8 cellular contexts compared by ENCODE assay signal in the genomic region with DNA sequence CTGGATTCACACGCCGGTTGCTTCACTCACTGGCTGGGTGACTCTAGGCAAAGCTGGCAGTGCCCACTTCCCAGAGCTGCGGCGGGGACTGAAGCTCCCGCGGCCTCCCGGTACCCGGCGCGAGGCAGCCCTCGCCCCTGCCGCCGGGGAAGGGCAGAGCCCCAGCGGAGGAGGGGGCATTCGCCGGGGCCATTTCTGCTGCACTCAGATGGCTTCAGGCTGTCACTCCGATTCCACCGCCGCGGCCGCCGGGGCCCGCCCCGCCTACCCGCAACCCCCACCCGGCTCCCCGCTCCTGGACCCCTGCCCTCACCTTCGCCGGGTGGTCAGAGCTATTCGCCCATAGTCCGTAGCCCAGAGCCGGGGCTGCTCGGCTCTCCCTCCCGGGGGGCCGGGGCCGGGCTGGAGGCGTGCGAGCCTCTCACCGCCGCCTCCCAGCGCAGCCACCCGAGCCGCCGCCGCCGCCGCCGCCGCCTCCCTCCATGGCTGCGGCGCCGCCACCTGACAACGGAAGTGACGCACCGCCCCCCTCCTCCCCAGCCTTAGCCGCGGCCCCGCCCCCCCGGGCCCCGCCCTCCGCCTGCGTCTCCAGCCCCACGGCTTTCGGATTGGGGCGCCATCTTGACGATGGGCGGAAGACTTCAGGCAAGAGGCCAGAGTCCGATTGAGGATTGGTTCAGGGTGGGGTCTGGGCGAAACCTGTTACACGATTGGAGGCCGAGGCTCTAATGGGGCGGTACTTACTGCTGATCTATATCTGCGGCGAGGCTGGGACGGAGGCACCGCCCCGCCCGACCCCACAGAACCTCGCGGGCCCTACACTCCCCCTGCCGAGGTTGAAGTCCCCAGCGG. TPM values are rescaled to one million over a fixed set of nuclear protein-coding genes. Genes with fewer than 3 reads are reported as not detected.
A peak's percentile ranks its signal among the peaks of the same experiment; 100 is the strongest.
DNase-seq lines count a peak whose midpoint lies in the region; ATAC-seq and TF ChIP-seq lines count a peak whose summit lies in the region.

A gene with protein sequence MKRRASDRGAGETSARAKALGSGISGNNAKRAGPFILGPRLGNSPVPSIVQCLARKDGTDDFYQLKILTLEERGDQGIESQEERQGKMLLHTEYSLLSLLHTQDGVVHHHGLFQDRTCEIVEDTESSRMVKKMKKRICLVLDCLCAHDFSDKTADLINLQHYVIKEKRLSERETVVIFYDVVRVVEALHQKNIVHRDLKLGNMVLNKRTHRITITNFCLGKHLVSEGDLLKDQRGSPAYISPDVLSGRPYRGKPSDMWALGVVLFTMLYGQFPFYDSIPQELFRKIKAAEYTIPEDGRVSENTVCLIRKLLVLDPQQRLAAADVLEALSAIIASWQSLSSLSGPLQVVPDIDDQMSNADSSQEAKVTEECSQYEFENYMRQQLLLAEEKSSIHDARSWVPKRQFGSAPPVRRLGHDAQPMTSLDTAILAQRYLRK (minus strand): TSS at position 515 of the 852 bp plus-strand sequence. CDS start 24,592 bp downstream, outside the sequence.

- H4K20me1 ChIP-seq in PC-3 (ENCODE audit: low read length): peaks cover 12% of the 10 kb centered on the region; the same call in 1 of the 2 replicates

- no peaks in the 10 kb centered on the region for H3K9me3 ChIP-seq in PC-3 (ENCODE audit: low read length)

- BruUV-seq in PC-3 (replicated peaks; lab: Mats Ljungman, UMichigan): no TSS peak

- peaks cover 50% of the 10 kb centered on the region for H3K79me2 ChIP-seq in PC-3 (ENCODE audit: low read length)

- POLR2A ChIA-PET in PC-3 (lab: Charles Lee; ENCODE audit: unreplicated experiment): interaction anchor here (0.6 to 1.2 kb wide), 3 partner anchors 65 to 1090 kb away, joined by 3 read pairs; no protein-coding TSS in a partner anchor

- DNase-seq in DMS 273 (lab: John Stamatoyannopoulos, UW; ENCODE audit: unreplicated experiment) (peak; percentile 100), PC-3 (peak; percentile 99), epithelial cell of proximal tubule (ENCODE audit: low read depth) (peak; percentile 89), mucosa of gallbladder (ENCODE audit: low spot score) (peak; percentile 99)
- peak; percentile 98 for DNase-seq in activated T-cell treated with anti-CD3 and anti-CD28 coated beads, Interleukin-2, amount 50 U/mL, for 1 hour
- DNase-seq in stimulated activated CD8-positive, alpha-beta memory T cell treated with anti-CD3 and anti-CD28 coated beads, Interleukin-4, amount 100 ng/mL, for 4 hours (ENCODE audit: low read depth in 2 of 2, low spot score in 1 of 2): peak; percentile 96 to 98

- no peak for TF ChIP-seq EP300 in Ishikawa (IDR thresholded peaks at IDR 0.05; ENCODE audit: borderline replicate concordance)

- CTCF ChIA-PET in PC-3 (lab: Charles Lee): interaction anchor here (1.4 to 1.6 kb wide), 2 partner anchors 42 to 86 kb away, joined by 6 to 8 read pairs; no protein-coding TSS in a partner anchor

- peak within 1 kb of the TSS; percentile 96 for H3K27ac ChIP-seq in PC-3 (ENCODE audit: low read length)

- no peaks in the 10 kb centered on the region; the same call in 1 of the 2 replicates for H3K36me3 ChIP-seq in PC-3 (ENCODE audit: low read depth, low read length)

- peak within 1 kb of the TSS; percentile 97 for H3K4me3 ChIP-seq in PC-3 (ENCODE audit: low read length)
- H3K4me3 ChIP-seq in epithelial cell of proximal tubule (ENCODE audit: low read depth, low read length): peak within 1 kb of the TSS; percentile 84

- no peak for TF ChIP-seq CTCF in PC-3 (conservative IDR thresholded peaks at IDR 0.05; ENCODE audit: low read depth, low read length)
- no peak for TF ChIP-seq CTCF in epithelial cell of proximal tubule (conservative IDR thresholded peaks at IDR 0.05; ENCODE audit: low read depth, low read length)

- no peak for TF ChIP-seq RAD21 in Ishikawa (IDR thresholded peaks at IDR 0.05; ENCODE audit: low read depth)

- H3K4me1 ChIP-seq in PC-3 (ENCODE audit: insufficient read depth, low read length): peaks cover 21% of the 10 kb centered on the region

- peak within 1 kb of the TSS; percentile 94 for H3K9ac ChIP-seq in PC-3 (ENCODE audit: low read length)

- H3K4me2 ChIP-seq in PC-3 (ENCODE audit: low read length): peak within 1 kb of the TSS; percentile 100

- ATAC-seq in GM21576 (IDR thresholded peaks at IDR 0.05; ENCODE audit: unreplicated experiment): peak; percentile 80
- peak; percentile 82 for ATAC-seq in PC-3

- intact Hi-C loops in PC-3 (cut with micrococcal nuclease): loop anchor here (1.0 to 5.0 kb wide), 4 partner anchors 12 to 85 kb away; a partner anchor contains a TSS

- H3K27me3 ChIP-seq in PC-3 (ENCODE audit: low read length): no peaks in the 10 kb centered on the region

- H3F3A ChIP-seq in PC-3 (ENCODE audit: low read length, unreplicated experiment): peaks cover 6% of the 10 kb centered on the region

- peak within 1 kb of the TSS; percentile 69 for H2AFZ ChIP-seq in PC-3 (ENCODE audit: low read length)

- H3K9me2 ChIP-seq in PC-3 (replicated peaks; ENCODE audit: low read length): no peaks in the 10 kb centered on the region

TF ChIP-seq in Ishikawa, 13 proteins besides CTCF, POLR2A, EP300 and RAD21:
- TF ChIP-seq, protein P1, sequence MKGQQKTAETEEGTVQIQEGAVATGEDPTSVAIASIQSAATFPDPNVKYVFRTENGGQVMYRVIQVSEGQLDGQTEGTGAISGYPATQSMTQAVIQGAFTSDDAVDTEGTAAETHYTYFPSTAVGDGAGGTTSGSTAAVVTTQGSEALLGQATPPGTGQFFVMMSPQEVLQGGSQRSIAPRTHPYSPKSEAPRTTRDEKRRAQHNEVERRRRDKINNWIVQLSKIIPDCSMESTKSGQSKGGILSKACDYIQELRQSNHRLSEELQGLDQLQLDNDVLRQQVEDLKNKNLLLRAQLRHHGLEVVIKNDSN (IDR thresholded peaks at IDR 0.05): no peak
- TF ChIP-seq CREB1 (IDR thresholded peaks at IDR 0.05; ENCODE audit: low read depth) (peak; percentile 61; the same call in 1 of the 2 replicates), EGR1 (IDR thresholded peaks at IDR 0.05) (no peak), TCF12 (IDR thresholded peaks at IDR 0.05; ENCODE audit: low read depth) (no peak), FOXM1 (IDR thresholded peaks at IDR 0.05; ENCODE audit: borderline replicate concordance, low read depth) (no peak), YY1 (IDR thresholded peaks at IDR 0.05; ENCODE audit: low read depth) (peak; percentile 98), NFIC (IDR thresholded peaks at IDR 0.05) (no peak), TAF1 (IDR thresholded peaks at IDR 0.05; ENCODE audit: low read depth) (peak; percentile 23), ZBTB7A (IDR thresholded peaks at IDR 0.05; ENCODE audit: low read depth) (peak; percentile 15; the same call in 1 of the 2 replicates)
- TF ChIP-seq, protein P2, sequence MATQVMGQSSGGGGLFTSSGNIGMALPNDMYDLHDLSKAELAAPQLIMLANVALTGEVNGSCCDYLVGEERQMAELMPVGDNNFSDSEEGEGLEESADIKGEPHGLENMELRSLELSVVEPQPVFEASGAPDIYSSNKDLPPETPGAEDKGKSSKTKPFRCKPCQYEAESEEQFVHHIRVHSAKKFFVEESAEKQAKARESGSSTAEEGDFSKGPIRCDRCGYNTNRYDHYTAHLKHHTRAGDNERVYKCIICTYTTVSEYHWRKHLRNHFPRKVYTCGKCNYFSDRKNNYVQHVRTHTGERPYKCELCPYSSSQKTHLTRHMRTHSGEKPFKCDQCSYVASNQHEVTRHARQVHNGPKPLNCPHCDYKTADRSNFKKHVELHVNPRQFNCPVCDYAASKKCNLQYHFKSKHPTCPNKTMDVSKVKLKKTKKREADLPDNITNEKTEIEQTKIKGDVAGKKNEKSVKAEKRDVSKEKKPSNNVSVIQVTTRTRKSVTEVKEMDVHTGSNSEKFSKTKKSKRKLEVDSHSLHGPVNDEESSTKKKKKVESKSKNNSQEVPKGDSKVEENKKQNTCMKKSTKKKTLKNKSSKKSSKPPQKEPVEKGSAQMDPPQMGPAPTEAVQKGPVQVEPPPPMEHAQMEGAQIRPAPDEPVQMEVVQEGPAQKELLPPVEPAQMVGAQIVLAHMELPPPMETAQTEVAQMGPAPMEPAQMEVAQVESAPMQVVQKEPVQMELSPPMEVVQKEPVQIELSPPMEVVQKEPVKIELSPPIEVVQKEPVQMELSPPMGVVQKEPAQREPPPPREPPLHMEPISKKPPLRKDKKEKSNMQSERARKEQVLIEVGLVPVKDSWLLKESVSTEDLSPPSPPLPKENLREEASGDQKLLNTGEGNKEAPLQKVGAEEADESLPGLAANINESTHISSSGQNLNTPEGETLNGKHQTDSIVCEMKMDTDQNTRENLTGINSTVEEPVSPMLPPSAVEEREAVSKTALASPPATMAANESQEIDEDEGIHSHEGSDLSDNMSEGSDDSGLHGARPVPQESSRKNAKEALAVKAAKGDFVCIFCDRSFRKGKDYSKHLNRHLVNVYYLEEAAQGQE (IDR thresholded peaks at IDR 0.05; ENCODE audit: low read depth): no peak
- TF ChIP-seq, protein P3, sequence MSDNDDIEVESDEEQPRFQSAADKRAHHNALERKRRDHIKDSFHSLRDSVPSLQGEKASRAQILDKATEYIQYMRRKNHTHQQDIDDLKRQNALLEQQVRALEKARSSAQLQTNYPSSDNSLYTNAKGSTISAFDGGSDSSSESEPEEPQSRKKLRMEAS (IDR thresholded peaks at IDR 0.05): no peak

RNA-seq across cellular contexts. Expression of the gene that starts here (rescaled TPM):
- total RNA-seq in PC-3 (2014; rRNA removed) (14.4 and 15.9 TPM in 2 replicates), epithelial cell of proximal tubule (17.6 and 38.5 TPM in 2 replicates), mucosa of gallbladder (61.2 TPM)

Comparison
In these comparisons a context has a peak if more than half of its experiments do, and no peak if none do; other contexts are left out.
1. Peak in every context shown above with its lines: DNase-seq, ATAC-seq, H3K4me3 ChIP-seq and H3K27ac ChIP-seq.